ENCODE assay signal across 8 cellular contexts in the genomic region with DNA sequence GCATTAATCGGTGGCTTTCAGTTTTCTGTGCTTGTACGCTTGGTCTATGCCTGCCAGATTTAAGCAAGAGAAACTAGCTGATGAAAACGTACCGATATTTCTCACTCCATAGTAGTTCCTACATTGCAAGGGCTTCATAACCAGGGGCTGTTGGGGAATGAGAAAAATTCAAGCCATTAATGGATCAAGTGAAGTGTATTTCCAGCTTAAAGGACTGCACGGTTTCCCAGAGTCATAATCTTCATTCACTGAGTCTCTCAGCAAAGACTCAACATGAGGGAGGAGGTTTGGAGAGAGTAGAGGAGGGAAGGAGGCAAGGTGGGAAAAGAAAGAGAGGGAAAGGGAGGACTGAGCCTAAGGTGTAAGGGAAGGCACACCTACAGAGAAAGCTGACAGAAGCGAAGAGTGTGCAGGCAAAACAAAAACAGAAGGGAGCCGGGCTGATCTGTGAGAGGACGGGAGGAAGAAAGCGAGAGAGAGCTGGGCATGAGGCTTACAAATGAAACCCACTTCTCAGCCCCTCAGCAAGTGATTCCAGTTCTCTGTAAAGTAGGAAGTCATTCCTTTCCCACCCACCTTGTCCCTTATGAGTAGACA. TPM values are rescaled to one million over a fixed set of nuclear protein-coding genes. Genes with fewer than 3 reads are reported as not detected.
DNase-seq lines count a peak whose midpoint lies in the region; ATAC-seq and TF ChIP-seq lines count a peak whose summit lies in the region.

No MANE protein-coding gene starts in this region.

- H3K27ac Mint-ChIP-seq in activated naive CD4-positive, alpha-beta T cell treated with anti-CD3 and anti-CD28 coated beads for 36 hours = peak overlapping the region; percentile 98
- H3K27ac Mint-ChIP-seq in effector memory CD8-positive, alpha-beta T cell = peak overlapping the region; percentile 98 to 99

- H3K36me3 Mint-ChIP-seq in activated naive CD4-positive, alpha-beta T cell treated with anti-CD3 and anti-CD28 coated beads for 36 hours (ENCODE audit: low read depth) = peaks cover 56% of the 10 kb centered on the region
- peaks cover 58% of the 10 kb centered on the region for H3K36me3 Mint-ChIP-seq in effector memory CD8-positive, alpha-beta T cell (ENCODE audit: insufficient read depth)

- TF ChIP-seq POLR2A in prostate gland (IDR thresholded peaks at IDR 0.05) = no peak

- peak; percentile 42 for ATAC-seq in effector memory CD8-positive, alpha-beta T cell (replicated peaks)

- no peaks in the 10 kb centered on the region for H3K27me3 Mint-ChIP-seq in activated naive CD4-positive, alpha-beta T cell treated with anti-CD3 and anti-CD28 coated beads for 36 hours (ENCODE audit: low read depth)
- no peaks in the 10 kb centered on the region for H3K27me3 Mint-ChIP-seq in effector memory CD8-positive, alpha-beta T cell

- CTCF ChIA-PET in activated naive CD4-positive, alpha-beta T cell treated with anti-CD3 and anti-CD28 coated beads for 36 hours (lab: Charles Lee) = interaction anchor here (0.7 to 1.7 kb wide), 11 partner anchors 10 to 248 kb away, joined by 3 to 7 read pairs (median 4); a partner anchor contains a TSS

- H3K4me3 ChIP-seq in LNCaP clone FGC (ENCODE audit: low read depth, low read length) (peak overlapping the region; percentile 43), prostate gland (peak overlapping the region; percentile 22 to 35)

- H3K4me3 Mint-ChIP-seq in activated naive CD4-positive, alpha-beta T cell treated with anti-CD3 and anti-CD28 coated beads for 36 hours = peak overlapping the region; percentile 93
- peak overlapping the region; percentile 96 to 97 for H3K4me3 Mint-ChIP-seq in effector memory CD8-positive, alpha-beta T cell

- H3K36me3 ChIP-seq in prostate gland = no peaks in the 10 kb centered on the region

- H3K27me3 ChIP-seq in prostate gland (replicated peaks; ENCODE audit: insufficient read depth) = no peaks in the 10 kb centered on the region

- peak overlapping the region; percentile 61 to 81 for H3K27ac ChIP-seq in prostate gland

- intact Hi-C loops in activated naive CD4-positive, alpha-beta T cell treated with anti-CD3 and anti-CD28 coated beads for 36 hours (cut with micrococcal nuclease) = loop anchor here (5.0 kb wide), 1 partner anchor 174 kb away; a partner anchor contains a TSS
- intact Hi-C loops in prostate gland (cut with DNase I) = no loop called here

- 31% methylated on average over 9 of the region's 9 CpGs for WGBS in prostate gland

- H3K4me1 ChIP-seq in prostate gland (replicated peaks) = no peaks in the 10 kb centered on the region

- TF ChIP-seq CTCF in LNCaP clone FGC (IDR thresholded peaks at IDR 0.05; ENCODE audit: control insufficient read depth, extremely low read depth, insufficient read depth) (no peak), prostate gland (IDR thresholded peaks at IDR 0.05) (no peak)

- H3K9me3 Mint-ChIP-seq in activated naive CD4-positive, alpha-beta T cell treated with anti-CD3 and anti-CD28 coated beads for 36 hours = peaks cover 20% of the 10 kb centered on the region
- H3K9me3 Mint-ChIP-seq in effector memory CD8-positive, alpha-beta T cell = peaks cover 10 to 16% of the 10 kb centered on the region in 2 donors

- no peaks in the 10 kb centered on the region for H3K9me3 ChIP-seq in prostate gland

- peak; percentile 40 for DNase-seq in activated naive CD4-positive, alpha-beta T cell treated with anti-CD3 and anti-CD28 coated beads for 36 hours
- no peak for DNase-seq in activated naive CD4-positive, alpha-beta T cell treated with anti-CD3 and anti-CD28 coated beads, Interleukin-2, amount 50 U/mL, for 16 hours
- no peak for DNase-seq in LNCaP clone FGC (ENCODE audit: low read depth)
- DNase-seq in effector memory CD8-positive, alpha-beta T cell = no peak
- DNase-seq in prostate gland (ENCODE audit: low spot score) = no peak
- no peak for DNase-seq in NOMO-1 (lab: John Stamatoyannopoulos, UW; ENCODE audit: unreplicated experiment in 2 of 2)
- DNase-seq in GF-D8 (lab: John Stamatoyannopoulos, UW) = no peak
- no peak for DNase-seq in NK-92 treated with Interleukin-12 subunit alpha and Interleukin-12 subunit beta, amount 100 ng/mL, for 24 hours (lab: John Stamatoyannopoulos, UW)

- H3K4me1 Mint-ChIP-seq in activated naive CD4-positive, alpha-beta T cell treated with anti-CD3 and anti-CD28 coated beads for 36 hours (ENCODE audit: low read depth) = peaks cover 70% of the 10 kb centered on the region
- peaks cover 65 to 84% of the 10 kb centered on the region in 2 donors for H3K4me1 Mint-ChIP-seq in effector memory CD8-positive, alpha-beta T cell (ENCODE audit: low read depth in 2 of 2)

RNA-seq across cellular contexts. Expression of a gene that starts 0.6 kb away (rescaled TPM):
- 10 to 100 TPM; 45.0 to 49.5 TPM for total RNA-seq in activated naive CD4-positive, alpha-beta T cell treated with anti-CD3 and anti-CD28 coated beads for 36 hours
- total RNA-seq in prostate gland = 10 to 100 TPM in 1 of 2 donors, 1 to 10 TPM in 1; 6.6 to 16.1 TPM

RNA-seq across cellular contexts. Expression of a gene that starts 30.3 kb away (rescaled TPM):
- total RNA-seq in activated naive CD4-positive, alpha-beta T cell treated with anti-CD3 and anti-CD28 coated beads for 36 hours = 1 to 10 TPM; 5.1 to 5.3 TPM
- total RNA-seq in prostate gland = 1 to 10 TPM; 3.9 to 4.2 TPM

RNA-seq across cellular contexts. Expression of a gene that starts 51.1 kb away (rescaled TPM):
- 10 to 100 TPM; 32.1 to 32.3 TPM for total RNA-seq in activated naive CD4-positive, alpha-beta T cell treated with anti-CD3 and anti-CD28 coated beads for 36 hours
- total RNA-seq in prostate gland = 10 to 100 TPM; 11.1 to 15.1 TPM

RNA-seq across cellular contexts. Expression of a gene that starts 53.9 kb away (rescaled TPM):
- 10 to 100 TPM; 19.2 to 20.7 TPM for total RNA-seq in activated naive CD4-positive, alpha-beta T cell treated with anti-CD3 and anti-CD28 coated beads for 36 hours
- total RNA-seq in prostate gland = 10 to 100 TPM; 10.8 to 15.7 TPM
